12 cellular contexts compared by ENCODE assay signal in the genomic region with DNA sequence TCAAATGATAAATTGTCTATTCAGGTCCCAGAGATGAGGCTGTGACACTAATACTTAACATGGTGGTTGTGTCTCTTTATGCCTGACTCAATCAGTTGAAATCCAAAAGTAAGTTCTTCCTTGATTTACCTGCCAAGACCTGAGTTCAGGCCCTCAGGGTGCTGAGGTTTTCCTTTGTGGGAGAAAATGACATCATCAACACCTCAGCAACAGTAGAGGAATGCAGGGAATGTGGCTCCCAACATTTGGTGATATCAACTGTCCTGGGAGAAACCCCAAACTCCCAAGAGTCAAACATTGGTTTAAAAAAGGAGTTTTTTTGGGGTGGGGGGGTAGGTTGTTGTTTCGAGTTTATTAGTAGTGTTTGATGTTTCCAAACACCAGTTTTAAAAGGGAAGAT. TPM values are rescaled to one million over a fixed set of nuclear protein-coding genes. Genes with fewer than 3 reads are reported as not detected.
A peak's percentile ranks its signal among the peaks of the same experiment; 100 is the strongest.
DNase-seq lines count a peak whose midpoint lies in the region; TF ChIP-seq lines count a peak whose summit lies in the region.
"Had no signal": no experiment of that assay in that cellular context is flagged by ENCODE, and none has a peak within 500 bp of the region (broad histone marks: within the 10 kb centered on the region; RNA-seq: fewer than 3 reads in every experiment).

No MANE protein-coding gene starts in this region.

- CTCF ChIA-PET in PC-9 (lab: Charles Lee), result no interaction called here
- CTCF ChIA-PET in SK-N-SH (lab: Yijun Ruan, JAX), result interaction anchor here (1.4 kb wide), 1 partner anchor 15 kb away, joined by 3 read pairs; no protein-coding TSS in a partner anchor

- H3K79me2 ChIP-seq in PC-9 (ENCODE audit: low read depth), result no peaks in the 10 kb centered on the region
- no peaks in the 10 kb centered on the region for H3K79me2 ChIP-seq in osteoblast (ENCODE audit: insufficient read depth, low read length)
- no peaks in the 10 kb centered on the region for H3K79me2 ChIP-seq in SK-N-SH (ENCODE audit: insufficient read depth)
- no peaks in the 10 kb centered on the region for H3K79me2 ChIP-seq in Karpas-422 (ENCODE audit: low read length)

- H3K4me3 ChIP-seq in PC-9 (no peak overlapping the region), endodermal cell (ENCODE audit: low read length) (no peak overlapping the region), osteoblast (ENCODE audit: insufficient read depth, low read length) (no peak overlapping the region), SK-N-SH (ENCODE audit: low read depth in 2 of 2, low read length in 1 of 2) (no peak overlapping the region), Karpas-422 (ENCODE audit: low read length) (no peak overlapping the region)

- DNase-seq in GM03348 (ENCODE audit: low spot score) (peak; percentile 13), PC-9 (peak; percentile 14 to 69), endodermal cell (peak; percentile 69), osteoblast (ENCODE audit: insufficient read length, low spot score, missing footprints) (no peak), SK-N-SH (no peak), Karpas-422 (no peak), posterior vena cava (ENCODE audit: low spot score) (no peak), NCI-H2107 treated with DMSO at 0.1 percent for 48 hours (lab: John Stamatoyannopoulos, UW; ENCODE audit: unreplicated experiment) (no peak)
- DNase-seq: CD8-positive, alpha-beta memory T cell; natural killer cell; NCI-H2227 treated with DMSO at 0.1 percent for 48 hours; T1000 had no signal

- no peaks in the 10 kb centered on the region for H3K36me3 ChIP-seq in PC-9 (ENCODE audit: low read depth)
- H3K36me3 ChIP-seq in endodermal cell (ENCODE audit: control insufficient read depth, insufficient read depth, low read length), result no peaks in the 10 kb centered on the region
- H3K36me3 ChIP-seq in osteoblast (ENCODE audit: insufficient read depth, low read length), result no peaks in the 10 kb centered on the region
- H3K36me3 ChIP-seq in SK-N-SH (replicated peaks in 1 of 2; ENCODE audit: control insufficient read depth in 1 of 2, insufficient read depth in 2 of 2, low read length in 1 of 2), result no peaks in the 10 kb centered on the region
- H3K36me3 ChIP-seq in Karpas-422 (ENCODE audit: insufficient read depth, low read length), result no peaks in the 10 kb centered on the region

- TF ChIP-seq RAD21 in SK-N-SH (IDR thresholded peaks at IDR 0.05; ENCODE audit: low read length), result no peak

- intact Hi-C loops in PC-9 (cut with micrococcal nuclease; ENCODE audit: unreplicated experiment) (no loop called here), posterior vena cava (cut with DNase I) (no loop called here)

- peaks cover 37% of the 10 kb centered on the region for H3K27me3 Mint-ChIP-seq in endodermal cell (ENCODE audit: insufficient read depth)
- H3K27me3 Mint-ChIP-seq: CD8-positive, alpha-beta memory T cell had no signal

- TF ChIP-seq CTCF in PC-9 (conservative IDR thresholded peaks at IDR 0.05), result no peak
- TF ChIP-seq CTCF in endodermal cell (conservative IDR thresholded peaks at IDR 0.05), result no peak
- TF ChIP-seq CTCF in osteoblast (IDR thresholded peaks at IDR 0.05; ENCODE audit: extremely low read depth, low read depth, low read length), result no peak
- no peak for TF ChIP-seq CTCF in SK-N-SH (IDR thresholded peaks at IDR 0.05)

- BruUV-seq in PC-9 (replicated peaks; lab: Mats Ljungman, UMichigan), result no TSS peak

- TF ChIP-seq EP300 in SK-N-SH (IDR thresholded peaks at IDR 0.05; ENCODE audit: borderline replicate concordance in 1 of 2, low read depth in 1 of 2, low read length in 1 of 2), result no peak

- no peak overlapping the region for H2AFZ ChIP-seq in PC-9
- H2AFZ ChIP-seq in osteoblast (ENCODE audit: low read length), result no peak overlapping the region
- no peak overlapping the region for H2AFZ ChIP-seq in SK-N-SH (ENCODE audit: low read depth)
- H2AFZ ChIP-seq in Karpas-422 (ENCODE audit: low read length), result no peak overlapping the region

- peak overlapping the region; percentile 84 for H3K27ac Mint-ChIP-seq in endodermal cell
- H3K27ac Mint-ChIP-seq: natural killer cell had no signal

- H3K4me2 ChIP-seq in PC-9, result 0 out of 2 replicates have a peak overlapping the region, but pooled peaks have one; percentile 31
- H3K4me2 ChIP-seq in osteoblast (ENCODE audit: insufficient read depth, low read length), result peak overlapping the region; percentile 52
- H3K4me2 ChIP-seq in SK-N-SH, result no peak overlapping the region
- H3K4me2 ChIP-seq in Karpas-422 (ENCODE audit: low read depth, low read length, poor library complexity, severe bottlenecking), result no peak overlapping the region

- H3K27me3 ChIP-seq in PC-9 (ENCODE audit: insufficient read depth, low read depth) (0 out of 2 replicates have a peak, but pooled peaks cover 6% of the 10 kb centered on the region), endodermal cell (ENCODE audit: control insufficient read depth, insufficient read depth, low read length, poor library complexity, severe bottlenecking) (no peaks in the 10 kb centered on the region), osteoblast (ENCODE audit: insufficient read depth, low read length) (peaks cover 2% of the 10 kb centered on the region), SK-N-SH (ENCODE audit: insufficient read depth) (peaks cover 23% of the 10 kb centered on the region), Karpas-422 (ENCODE audit: low read length) (no peaks in the 10 kb centered on the region)

- H3K9ac ChIP-seq in endodermal cell (ENCODE audit: extremely low read depth, low read length, poor library complexity, severe bottlenecking) (no peak overlapping the region), SK-N-SH (no peak overlapping the region), Karpas-422 (ENCODE audit: low read length) (no peak overlapping the region)

- POLR2A ChIA-PET in PC-9 (lab: Charles Lee; ENCODE audit: unreplicated experiment) (no interaction called here), SK-N-SH (lab: Yijun Ruan, JAX) (no interaction called here)

- H3K9me2 ChIP-seq in PC-9 (ENCODE audit: insufficient read depth), result no peaks in the 10 kb centered on the region
- no peaks in the 10 kb centered on the region for H3K9me2 ChIP-seq in SK-N-SH
- no peaks in the 10 kb centered on the region for H3K9me2 ChIP-seq in Karpas-422 (replicated peaks; ENCODE audit: insufficient read depth, low read length)

- H4K20me1 ChIP-seq in PC-9 (ENCODE audit: insufficient read depth) (no peaks in the 10 kb centered on the region), osteoblast (ENCODE audit: insufficient read depth, low read length) (no peaks in the 10 kb centered on the region), SK-N-SH (ENCODE audit: insufficient read depth) (no peaks in the 10 kb centered on the region), Karpas-422 (ENCODE audit: insufficient read depth, low read depth, low read length) (no peaks in the 10 kb centered on the region)

- H3F3A ChIP-seq in PC-9 (ENCODE audit: insufficient read depth, low read depth), result peaks cover 14% of the 10 kb centered on the region; the same call in 1 of the 2 replicates
- no peaks in the 10 kb centered on the region for H3F3A ChIP-seq in SK-N-SH (replicated peaks; ENCODE audit: insufficient read depth)

- H3K9me3 Mint-ChIP-seq in endodermal cell, result no peaks in the 10 kb centered on the region
- H3K9me3 Mint-ChIP-seq: CD8-positive, alpha-beta memory T cell; natural killer cell had no signal

- H3K4me1 ChIP-seq in PC-9 (replicated peaks; ENCODE audit: insufficient read depth), result peaks cover 23% of the 10 kb centered on the region
- H3K4me1 ChIP-seq in endodermal cell (ENCODE audit: control insufficient read depth, insufficient read depth, low read length), result peaks cover 19% of the 10 kb centered on the region
- peaks cover 15% of the 10 kb centered on the region for H3K4me1 ChIP-seq in osteoblast (ENCODE audit: insufficient read depth, low read length)
- no peaks in the 10 kb centered on the region for H3K4me1 ChIP-seq in SK-N-SH (ENCODE audit: control insufficient read depth in 1 of 2, insufficient read depth in 2 of 2, low read depth in 1 of 2, low read length in 1 of 2)
- no peaks in the 10 kb centered on the region for H3K4me1 ChIP-seq in Karpas-422 (ENCODE audit: low read length)

- 80% methylated on average over 1 of the region's 1 CpG; no CpG with 5 or more reads in 1 of the 2 experiments for WGBS in endodermal cell (ENCODE audit: insufficient coverage in 1 of 2, insufficient read length in 1 of 2), 2 experiments
- WGBS in SK-N-SH (ENCODE audit: low lambda C conversion rate), result 0% methylated on average over 1 of the region's 1 CpG

- H3K36me3 Mint-ChIP-seq in endodermal cell (ENCODE audit: low read depth), result no peaks in the 10 kb centered on the region
- H3K36me3 Mint-ChIP-seq: CD8-positive, alpha-beta memory T cell; natural killer cell had no signal

- H3K4me1 Mint-ChIP-seq in endodermal cell, result peaks cover 36% of the 10 kb centered on the region
- H3K4me1 Mint-ChIP-seq: natural killer cell had no signal

- H3K9me3 ChIP-seq in PC-9 (ENCODE audit: insufficient read depth, low read depth), result no peaks in the 10 kb centered on the region; the same call in 1 of the 2 replicates
- H3K9me3 ChIP-seq in endodermal cell (ENCODE audit: control insufficient read depth, low read length), result no peaks in the 10 kb centered on the region
- no peaks in the 10 kb centered on the region for H3K9me3 ChIP-seq in osteoblast (ENCODE audit: low read depth, low read length)
- H3K9me3 ChIP-seq in SK-N-SH, result no peaks in the 10 kb centered on the region
- no peaks in the 10 kb centered on the region for H3K9me3 ChIP-seq in Karpas-422 (ENCODE audit: low read length)

- H3K27ac ChIP-seq in PC-9 (no peak overlapping the region), endodermal cell (ENCODE audit: low read depth, low read length) (peak overlapping the region; percentile 86), osteoblast (ENCODE audit: low read depth, low read length) (no peak overlapping the region), SK-N-SH (ENCODE audit: low read depth in 2 of 2, low read length in 1 of 2) (no peak overlapping the region), Karpas-422 (ENCODE audit: low read length) (no peak overlapping the region)

- H3K4me3 Mint-ChIP-seq in endodermal cell, result no peak overlapping the region
- H3K4me3 Mint-ChIP-seq: CD8-positive, alpha-beta memory T cell; natural killer cell had no signal

RNA-seq across cellular contexts. Expression of gene RNF43, which starts 14.7 kb away (rescaled TPM):
- total RNA-seq in PC-9 (2021) (0.33 TPM in 1 of 2 replicates, not detected in the other), endodermal cell (1 to 10 TPM; 3.2 to 4.1 TPM), osteoblast (under 0.01 TPM in 2 replicates), posterior vena cava (not detected)
- polyA plus RNA-seq in endodermal cell (2013, experiment 1 of 2), result 4.1 TPM
- polyA plus RNA-seq in endodermal cell (2013, experiment 2 of 2), result 3.4 TPM
- not detected in 2 replicates for polyA plus RNA-seq in SK-N-SH (2012; rRNA removed)
- under 0.01 TPM in 1 of 2 replicates, not detected in the other for polyA plus RNA-seq in SK-N-SH (2012; cell fraction: cytosol; rRNA removed)
- polyA plus RNA-seq in SK-N-SH (2012; cell fraction: nucleus; rRNA removed), result 0.06 TPM in 1 of 2 replicates, not detected in the other
- total RNA-seq in Karpas-422 (2014; rRNA removed; shearing (Covaris generic); ENCODE audit: low replicate concordance), result not detected in 2 replicates

RNA-seq across cellular contexts. Expression of gene SUPT4H1, which starts 50.7 kb away (rescaled TPM):
- total RNA-seq in PC-9 (2021) (72.2 and 74.8 TPM in 2 replicates), endodermal cell (10 to 100 TPM; 97.2 to 98.8 TPM), osteoblast (49.9 and 60.7 TPM in 2 replicates), posterior vena cava (10 to 100 TPM; 48.4 to 50.1 TPM)
- polyA plus RNA-seq in endodermal cell (2013, experiment 1 of 2), result 87.0 TPM
- 73.6 TPM for polyA plus RNA-seq in endodermal cell (2013, experiment 2 of 2)
- polyA plus RNA-seq in SK-N-SH (2012; rRNA removed), result 165 and 205 TPM in 2 replicates
- polyA plus RNA-seq in SK-N-SH (2012; cell fraction: cytosol; rRNA removed), result 216 and 229 TPM in 2 replicates
- 54.9 and 92.8 TPM in 2 replicates for polyA plus RNA-seq in SK-N-SH (2012; cell fraction: nucleus; rRNA removed)
- 50.2 and 64.7 TPM in 2 replicates for total RNA-seq in Karpas-422 (2014; rRNA removed; shearing (Covaris generic); ENCODE audit: low replicate concordance)

Comparison
In these comparisons a context has a peak if more than half of its experiments do, and no peak if none do; other contexts are left out.
1. DNase-seq: peak in GM03348 (single experiment), PC-9 (2 of 2) and endodermal cell (single experiment); none in osteoblast (single experiment), SK-N-SH (single experiment), Karpas-422 (single experiment), posterior vena cava (single experiment) and NCI-H2107 treated with DMSO at 0.1 percent for 48 hours (single experiment).
2. H3K4me2 ChIP-seq: peak in PC-9 (single experiment) and osteoblast (single experiment); none in SK-N-SH (single experiment) and Karpas-422 (single experiment).